15 cellular contexts compared by ENCODE assay signal in genomic region chr14:60356921-60357550, GRCh38.
A peak's percentile ranks its signal among the peaks of the same experiment; 100 is the strongest.
DNase-seq lines count a peak whose midpoint lies in the region; ATAC-seq and TF ChIP-seq lines count a peak whose summit lies in the region.
"Had no signal": no experiment of that assay in that cellular context is flagged by ENCODE, and none has a peak within 500 bp of the region (broad histone marks: within the 10 kb centered on the region; RNA-seq: fewer than 3 reads in every experiment).

No MANE protein-coding gene starts in this region.

- H3K36me3 Mint-ChIP-seq in progenitor cell of endocrine pancreas (ENCODE audit: insufficient read depth) = no peaks in the 10 kb centered on the region
- H3K36me3 Mint-ChIP-seq: naive thymus-derived CD4-positive, alpha-beta T cell had no signal

- ATAC-seq in upper lobe of right lung = no peak
- ATAC-seq: body of pancreas; left lung; naive thymus-derived CD4-positive, alpha-beta T cell; T-helper 17 cell had no signal

- H3K9me3 Mint-ChIP-seq in progenitor cell of endocrine pancreas (ENCODE audit: low read depth) = peaks cover 6% of the 10 kb centered on the region
- H3K9me3 Mint-ChIP-seq: activated T-helper 1 cell treated with anti-CD3 and anti-CD28 coated beads, Interleukin-12 subunit alpha, Interleukin-12 subunit beta, Interleukin-2, Interleukin-4 antibody, amounts not matched to agents 30 ng/mL and 10 ng/mL and 1 ng/mL, durations not matched to agents 14 hours and 24 hours and 36 hours; naive thymus-derived CD4-positive, alpha-beta T cell had no signal

- peaks cover 3% of the 10 kb centered on the region for H3K4me1 Mint-ChIP-seq in progenitor cell of endocrine pancreas (ENCODE audit: low read depth)
- H3K4me1 Mint-ChIP-seq: naive thymus-derived CD4-positive, alpha-beta T cell; T-helper 17 cell had no signal

- H3K27ac ChIP-seq in HUES64 (ENCODE audit: low read depth, low read length) (peak overlapping the region; percentile 11; the same call in 1 of the 2 replicates), tibial artery (no peak overlapping the region), upper lobe of right lung (no peak overlapping the region)
- H3K27ac ChIP-seq: body of pancreas, left lung had no signal

- peaks cover 6% of the 10 kb centered on the region; the same call in 1 of the 2 replicates for H3K27me3 ChIP-seq in HUES64 (ENCODE audit: insufficient read depth, low read length)
- H3K27me3 ChIP-seq in tibial artery = no peaks in the 10 kb centered on the region
- H3K27me3 ChIP-seq in upper lobe of right lung = no peaks in the 10 kb centered on the region
- H3K27me3 ChIP-seq: body of pancreas, left lung had no signal

- H3K9ac ChIP-seq in HUES64 (ENCODE audit: low read depth, low read length) = peak overlapping the region; percentile 16; the same call in 1 of the 2 replicates

- peak overlapping the region; percentile 53 for H3K27ac Mint-ChIP-seq in progenitor cell of endocrine pancreas
- H3K27ac Mint-ChIP-seq: activated T-helper 1 cell treated with anti-CD3 and anti-CD28 coated beads, Interleukin-12 subunit alpha, Interleukin-12 subunit beta, Interleukin-2, Interleukin-4 antibody, amounts not matched to agents 30 ng/mL and 10 ng/mL and 1 ng/mL, durations not matched to agents 14 hours and 24 hours and 36 hours; naive thymus-derived CD4-positive, alpha-beta T cell; T-helper 17 cell had no signal

- peaks cover 4% of the 10 kb centered on the region for H3K27me3 Mint-ChIP-seq in progenitor cell of endocrine pancreas

- intact Hi-C loops in tibial artery (cut with DNase I; ENCODE audit: low total_unique reads) (no loop called here), upper lobe of right lung (cut with DNase I) (no loop called here)

- TF ChIP-seq CTCF in progenitor cell of endocrine pancreas (IDR thresholded peaks at IDR 0.05; ENCODE audit: unreplicated experiment) = no peak
- no peak for TF ChIP-seq CTCF in tibial artery (IDR thresholded peaks at IDR 0.05)
- TF ChIP-seq CTCF in upper lobe of right lung (IDR thresholded peaks at IDR 0.05) = no peak

- H3K9me3 ChIP-seq in HUES64 (ENCODE audit: insufficient read depth, low read depth, low read length) = no peaks in the 10 kb centered on the region
- no peaks in the 10 kb centered on the region for H3K9me3 ChIP-seq in tibial artery
- H3K9me3 ChIP-seq in upper lobe of right lung = no peaks in the 10 kb centered on the region
- H3K9me3 ChIP-seq: body of pancreas, left lung had no signal

- peaks cover 30% of the 10 kb centered on the region for H3K4me1 ChIP-seq in HUES64 (ENCODE audit: insufficient read depth, low read length)
- H3K4me1 ChIP-seq in tibial artery = no peaks in the 10 kb centered on the region
- no peaks in the 10 kb centered on the region for H3K4me1 ChIP-seq in upper lobe of right lung
- H3K4me1 ChIP-seq: body of pancreas, left lung had no signal

- no peak overlapping the region for H3K4me3 Mint-ChIP-seq in progenitor cell of endocrine pancreas (ENCODE audit: low read depth)
- H3K4me3 Mint-ChIP-seq: activated T-helper 1 cell treated with anti-CD3 and anti-CD28 coated beads, Interleukin-12 subunit alpha, Interleukin-12 subunit beta, Interleukin-2, Interleukin-4 antibody, amounts not matched to agents 30 ng/mL and 10 ng/mL and 1 ng/mL, durations not matched to agents 14 hours and 24 hours and 36 hours; naive thymus-derived CD4-positive, alpha-beta T cell; T-helper 17 cell had no signal

- H3K36me3 ChIP-seq in HUES64 (ENCODE audit: insufficient read depth, low read length) (no peaks in the 10 kb centered on the region), tibial artery (no peaks in the 10 kb centered on the region), upper lobe of right lung (no peaks in the 10 kb centered on the region)
- H3K36me3 ChIP-seq: left lung had no signal

- DNase-seq in NCI-H345 (lab: John Stamatoyannopoulos, UW) = peak; percentile 61
- peak; percentile 80 for DNase-seq in ecto neural progenitor cell (ENCODE audit: low spot score)
- DNase-seq in progenitor cell of endocrine pancreas (ENCODE audit: low spot score, unreplicated experiment) = no peak
- no peak for DNase-seq in tibial artery
- DNase-seq in KG1 (lab: John Stamatoyannopoulos, UW) = no peak
- no peak for DNase-seq in upper lobe of right lung
- DNase-seq: activated CD4-positive, alpha-beta T cell treated with anti-CD3 and anti-CD28 coated beads, Interleukin-2, amount 50 U/mL, for 4 hours; left lung; naive thymus-derived CD4-positive, alpha-beta T cell; NCI-H2171 treated with DMSO at 0.1 percent for 48 hours; RPMI8226; T-helper 17 cell had no signal

- H3K4me3 ChIP-seq in HUES64 (ENCODE audit: low read length) (0 out of 2 replicates have a peak overlapping the region, but pooled peaks have one; percentile 15), tibial artery (no peak overlapping the region), upper lobe of right lung (no peak overlapping the region)
- H3K4me3 ChIP-seq: body of pancreas, left lung had no signal

- WGBS in HUES64 = 34% methylated on average over 10 of the region's 10 CpGs

Comparison
In these comparisons a context has a peak if more than half of its experiments do, and no peak if none do; other contexts are left out.
1. DNase-seq: peak in NCI-H345 (single experiment) and ecto neural progenitor cell (single experiment); none in progenitor cell of endocrine pancreas (single experiment), tibial artery (0 of 2), KG1 (single experiment) and upper lobe of right lung (single experiment).